ENCODE assay signal across 13 cellular contexts in genomic region chr9:15529566-15530324, GRCh38. TPM values are rescaled to one million over a fixed set of nuclear protein-coding genes. Genes with fewer than 3 reads are reported as not detected.
DNase-seq lines count a peak whose midpoint lies in the region; ATAC-seq and TF ChIP-seq lines count a peak whose summit lies in the region.
"Had no signal": no experiment of that assay in that cellular context is flagged by ENCODE, and none has a peak within 500 bp of the region (broad histone marks: within the 10 kb centered on the region; RNA-seq: fewer than 3 reads in every experiment).

No MANE protein-coding gene starts in this region.

- no peaks in the 10 kb centered on the region for H4K20me1 ChIP-seq in OCI-LY3 (ENCODE audit: insufficient read depth, low read length)

- H3K27ac ChIP-seq in OCI-LY3 (ENCODE audit: low read length): no peak overlapping the region
- H3K27ac ChIP-seq in caudate nucleus (ENCODE audit: low read depth, low read length): no peak overlapping the region
- H3K27ac ChIP-seq in psoas muscle: no peak overlapping the region

- no peaks in the 10 kb centered on the region for H3K79me2 ChIP-seq in OCI-LY3 (ENCODE audit: low read length)

- H3K4me3 ChIP-seq in OCI-LY3 (ENCODE audit: low read length): no peak overlapping the region
- no peak overlapping the region for H3K4me3 ChIP-seq in psoas muscle
- no peak overlapping the region for H3K4me3 ChIP-seq in HAP-1

- ATAC-seq in GM18861 (IDR thresholded peaks at IDR 0.05; ENCODE audit: unreplicated experiment) (peak; percentile 85), GM21423 (IDR thresholded peaks at IDR 0.05; ENCODE audit: unreplicated experiment) (peak; percentile 88), HG03039 (IDR thresholded peaks at IDR 0.05; ENCODE audit: unreplicated experiment) (peak; percentile 79), psoas muscle (no peak)
- ATAC-seq: naive thymus-derived CD8-positive, alpha-beta T cell had no signal

- H3K9me3 ChIP-seq in OCI-LY3 (ENCODE audit: insufficient read depth, low read length): no peaks in the 10 kb centered on the region
- H3K9me3 ChIP-seq in psoas muscle: no peaks in the 10 kb centered on the region
- H3K9me3 ChIP-seq in HAP-1: no peaks in the 10 kb centered on the region
- H3K9me3 ChIP-seq: SK-N-SH had no signal

- no peak overlapping the region for H3K9ac ChIP-seq in OCI-LY3 (ENCODE audit: low read length)
- H3K9ac ChIP-seq: SK-N-SH had no signal

- 63 to 68% (median 67%) methylated on average over 4 of the region's 4 CpGs for WGBS in psoas muscle, 3 donors

- H2AFZ ChIP-seq in OCI-LY3 (ENCODE audit: low read depth, low read length): no peak overlapping the region

- H3K27me3 ChIP-seq in OCI-LY3 (ENCODE audit: low read depth, low read length) (no peaks in the 10 kb centered on the region), psoas muscle (ENCODE audit: insufficient read depth in 3 of 3, low read length in 2 of 3) (no peaks in the 10 kb centered on the region), HAP-1 (ENCODE audit: low read depth) (no peaks in the 10 kb centered on the region; the same call in 1 of the 2 replicates)

- TF ChIP-seq CTCF in OCI-LY3 (IDR thresholded peaks at IDR 0.05; ENCODE audit: low read depth, low read length): no peak
- TF ChIP-seq CTCF in psoas muscle (IDR thresholded peaks at IDR 0.05): no peak

- in situ Hi-C loops in KBM-7 (cut with MboI; ENCODE audit: low pct_unique_long_range_greater_than_20kb, low sequenced_read_pairs): no loop called here
- in situ Hi-C loops in HAP-1 (cut with MboI; ENCODE audit: low sequenced_read_pairs): no loop called here

- H3K4me1 ChIP-seq in OCI-LY3 (ENCODE audit: low read length): peaks cover 8% of the 10 kb centered on the region
- no peaks in the 10 kb centered on the region for H3K4me1 ChIP-seq in psoas muscle
- H3K4me1 ChIP-seq in HAP-1: no peaks in the 10 kb centered on the region

- DNase-seq in caudate nucleus (lab: John Stamatoyannopoulos, UW): no peak
- no peak for DNase-seq in KBM-7
- DNase-seq in psoas muscle: no peak
- no peak for DNase-seq in HAP-1 (ENCODE audit: low spot score in 2 of 2)
- DNase-seq: activated CD8-positive, alpha-beta memory T cell treated with anti-CD3 and anti-CD28 coated beads for 24 hours; CD4-positive, alpha-beta T cell; naive thymus-derived CD8-positive, alpha-beta T cell; SK-N-SH; stimulated activated CD4-positive, alpha-beta T cell treated with anti-CD3 and anti-CD28 coated beads, Interleukin-12 subunit alpha, Interleukin-12 subunit beta, amount 100 ng/mL, for 4 hours had no signal

- peak overlapping the region; percentile 15; the same call in 1 of the 2 replicates for H3K4me2 ChIP-seq in OCI-LY3 (ENCODE audit: low read length)
- H3K4me2 ChIP-seq: SK-N-SH had no signal

- H3K36me3 ChIP-seq in OCI-LY3 (replicated peaks; ENCODE audit: low read depth, low read length) (no peaks in the 10 kb centered on the region), psoas muscle (ENCODE audit: insufficient read depth in 1 of 2, low read depth in 1 of 2) (no peaks in the 10 kb centered on the region), HAP-1 (replicated peaks) (no peaks in the 10 kb centered on the region)

- intact Hi-C loops in psoas muscle (cut with DNase I): no loop called here

RNA-seq across cellular contexts. Expression of gene PSIP1, which starts 19.0 kb away (rescaled TPM):
- 10 to 100 TPM; 13.0 to 19.2 (median 18.2) TPM for total RNA-seq in psoas muscle
- polyA plus RNA-seq in psoas muscle: 10 to 100 TPM in 2 of 3 donors, 1 to 10 TPM in 1; 5.3 to 12.1 (median 12.1) TPM

RNA-seq across cellular contexts. Expression of gene CCDC171, which starts 23.1 kb away (rescaled TPM):
- total RNA-seq in psoas muscle: 1 to 10 TPM in 1 of 4 donors, under 1 TPM in 3; 0.44 to 1.6 (median 0.74) TPM
- under 1 TPM; 0.20 to 0.35 (median 0.23) TPM for polyA plus RNA-seq in psoas muscle

Comparison
In these comparisons a context has a peak if more than half of its experiments do, and no peak if none do; other contexts are left out.
1. ATAC-seq: peak in GM18861 (single experiment), GM21423 (single experiment) and HG03039 (single experiment); none in psoas muscle (0 of 4).